ENCODE assay signal across 9 cellular contexts in the genomic region with DNA sequence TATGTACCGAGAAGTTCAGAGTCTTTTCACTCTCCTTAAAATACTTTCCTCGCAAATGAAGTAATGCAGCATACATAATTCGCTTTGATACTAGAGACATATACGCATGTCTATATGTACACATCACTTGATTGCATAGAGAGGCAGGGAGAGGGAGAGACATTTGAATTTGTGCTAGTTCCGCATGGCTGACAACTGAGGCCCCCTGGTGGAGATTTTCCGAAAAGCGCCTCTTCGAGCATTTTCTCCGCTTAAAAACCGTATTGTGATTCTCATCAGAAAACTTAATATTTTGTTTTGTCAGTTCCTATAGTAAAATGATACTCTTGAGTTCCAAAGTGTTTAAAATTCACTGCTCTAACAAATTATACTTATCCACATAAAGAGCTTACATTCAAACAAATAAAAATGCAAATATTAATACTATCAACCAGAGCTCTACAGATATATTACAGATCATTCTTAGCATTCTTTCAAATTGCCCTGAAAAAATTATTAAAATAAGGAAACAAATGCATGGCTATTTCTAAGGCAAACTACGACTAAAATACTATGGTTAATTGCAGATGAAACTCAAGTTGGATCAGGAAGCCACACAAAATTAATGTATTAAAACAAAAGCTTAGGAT. TPM values are rescaled to one million over a fixed set of nuclear protein-coding genes. Genes with fewer than 3 reads are reported as not detected.
DNase-seq lines count a peak whose midpoint lies in the region; ATAC-seq and TF ChIP-seq lines count a peak whose summit lies in the region.
"Had no signal": no experiment of that assay in that cellular context is flagged by ENCODE, and none has a peak within 500 bp of the region (broad histone marks: within the 10 kb centered on the region; RNA-seq: fewer than 3 reads in every experiment).

No MANE protein-coding gene starts in this region.

- peaks cover 17% of the 10 kb centered on the region for H3K4me1 Mint-ChIP-seq in activated T-helper 2 cell treated with anti-CD3 and anti-CD28 coated beads, Interferon-gamma antibody, Interleukin-2, Interleukin-4, amounts not matched to agents 10 μg/mL and 5 μg/mL and 100 μg/mL, durations not matched to agents 14 hours and 24 hours and 36 hours (ENCODE audit: low read depth)

- intact Hi-C loops in activated T-helper 2 cell treated with anti-CD3 and anti-CD28 coated beads, Interferon-gamma antibody, Interleukin-2, Interleukin-4, amounts not matched to agents 10 μg/mL and 5 μg/mL and 100 μg/mL, durations not matched to agents 14 hours and 24 hours and 36 hours (cut with micrococcal nuclease), result loop anchor here (10.0 kb wide), 1 partner anchor 1145 kb away; the partner anchor contains the start of gene FOXC1

- TF ChIP-seq CTCF in HFF-Myc (IDR thresholded peaks at IDR 0.05; ENCODE audit: low read depth, low read length, missing control alignments) (peak; percentile 81), foreskin keratinocyte (conservative IDR thresholded peaks at IDR 0.05) (peak; percentile 85), parathyroid adenoma (IDR thresholded peaks at IDR 0.05) (peak; percentile 84)

- no peak overlapping the region for H3K9ac ChIP-seq in parathyroid adenoma

- H3K4me1 ChIP-seq in foreskin keratinocyte (no peaks in the 10 kb centered on the region), parathyroid adenoma (no peaks in the 10 kb centered on the region)

- no peak overlapping the region for H3K27ac Mint-ChIP-seq in activated T-helper 2 cell treated with anti-CD3 and anti-CD28 coated beads, Interferon-gamma antibody, Interleukin-2, Interleukin-4, amounts not matched to agents 10 μg/mL and 5 μg/mL and 100 μg/mL, durations not matched to agents 14 hours and 24 hours and 36 hours
- H3K27ac Mint-ChIP-seq: stimulated activated naive CD8-positive, alpha-beta T cell treated with anti-CD3 and anti-CD28 coated beads, Interleukin-15, Interleukin-2, amounts not matched to agents 100 ng/mL and 50 ng/mL, for 24 hours had no signal

- no peaks in the 10 kb centered on the region for H3K36me3 ChIP-seq in parathyroid adenoma (ENCODE audit: control insufficient read depth, insufficient read depth, low read length)

- no peak overlapping the region for H3K27ac ChIP-seq in foreskin keratinocyte
- H3K27ac ChIP-seq in parathyroid adenoma, result no peak overlapping the region

- H3K79me2 ChIP-seq in parathyroid adenoma, result no peaks in the 10 kb centered on the region

- peaks cover 3% of the 10 kb centered on the region for H3K27me3 ChIP-seq in foreskin keratinocyte
- no peaks in the 10 kb centered on the region for H3K27me3 ChIP-seq in parathyroid adenoma (ENCODE audit: control insufficient read depth, insufficient read depth, low read length)

- H3K27me3 Mint-ChIP-seq in activated T-helper 2 cell treated with anti-CD3 and anti-CD28 coated beads, Interferon-gamma antibody, Interleukin-2, Interleukin-4, amounts not matched to agents 10 μg/mL and 5 μg/mL and 100 μg/mL, durations not matched to agents 14 hours and 24 hours and 36 hours (ENCODE audit: low read depth), result peaks cover 56% of the 10 kb centered on the region

- no peak overlapping the region for H3K4me2 ChIP-seq in parathyroid adenoma (ENCODE audit: low read length)

- no peak overlapping the region for H3K4me3 Mint-ChIP-seq in activated T-helper 2 cell treated with anti-CD3 and anti-CD28 coated beads, Interferon-gamma antibody, Interleukin-2, Interleukin-4, amounts not matched to agents 10 μg/mL and 5 μg/mL and 100 μg/mL, durations not matched to agents 14 hours and 24 hours and 36 hours (ENCODE audit: low read depth)
- H3K4me3 Mint-ChIP-seq: stimulated activated naive CD8-positive, alpha-beta T cell treated with anti-CD3 and anti-CD28 coated beads, Interleukin-15, Interleukin-2, amounts not matched to agents 100 ng/mL and 50 ng/mL, for 24 hours had no signal

- DNase-seq in Ammon's horn (ENCODE audit: low spot score) (peak; percentile 70), HFF-Myc (ENCODE audit: extremely low read depth, low read depth) (no peak), RKO (ENCODE audit: low spot score) (peak; percentile 69), foreskin keratinocyte (peak in 1 of 2 donors; percentile 36)
- peak; percentile 55 for DNase-seq in activated T-helper 2 cell treated with anti-CD3 and anti-CD28 coated beads, Interferon-gamma antibody, Interleukin-2, Interleukin-4, amounts not matched to agents 10 μg/mL and 5 μg/mL and 100 μg/mL, durations not matched to agents 14 hours and 24 hours and 36 hours (ENCODE audit: low spot score)

- no peaks in the 10 kb centered on the region for H3K36me3 Mint-ChIP-seq in activated T-helper 2 cell treated with anti-CD3 and anti-CD28 coated beads, Interferon-gamma antibody, Interleukin-2, Interleukin-4, amounts not matched to agents 10 μg/mL and 5 μg/mL and 100 μg/mL, durations not matched to agents 14 hours and 24 hours and 36 hours (ENCODE audit: low read depth)

- no peak overlapping the region for H3K4me3 ChIP-seq in HFF-Myc (replicated peaks; ENCODE audit: low read depth, low read length)
- H3K4me3 ChIP-seq in parathyroid adenoma (ENCODE audit: low read depth, low read length), result no peak overlapping the region

- peak; percentile 39 for ATAC-seq in foreskin keratinocyte
- ATAC-seq in GM21723 (IDR thresholded peaks at IDR 0.05; ENCODE audit: unreplicated experiment), result no peak
- ATAC-seq in GM18498 (IDR thresholded peaks at IDR 0.05; ENCODE audit: unreplicated experiment), result no peak

- no peaks in the 10 kb centered on the region for H3K9me3 Mint-ChIP-seq in activated T-helper 2 cell treated with anti-CD3 and anti-CD28 coated beads, Interferon-gamma antibody, Interleukin-2, Interleukin-4, amounts not matched to agents 10 μg/mL and 5 μg/mL and 100 μg/mL, durations not matched to agents 14 hours and 24 hours and 36 hours
- H3K9me3 Mint-ChIP-seq: stimulated activated naive CD8-positive, alpha-beta T cell treated with anti-CD3 and anti-CD28 coated beads, Interleukin-15, Interleukin-2, amounts not matched to agents 100 ng/mL and 50 ng/mL, for 24 hours had no signal

- H2AFZ ChIP-seq in parathyroid adenoma, result peak overlapping the region; percentile 24

- no peaks in the 10 kb centered on the region for H3K9me3 ChIP-seq in parathyroid adenoma (ENCODE audit: control insufficient read depth, low read length)

RNA-seq across cellular contexts. Expression of gene MYLK4, which starts 0.6 kb away (rescaled TPM):
- total RNA-seq in activated T-helper 2 cell treated with anti-CD3 and anti-CD28 coated beads, Interferon-gamma antibody, Interleukin-2, Interleukin-4, amounts not matched to agents 10 μg/mL and 5 μg/mL and 100 μg/mL, durations not matched to agents 14 hours and 24 hours and 36 hours, result 0.21 and 0.23 TPM in 2 replicates
- 0.24 and 0.28 TPM in 2 replicates for total RNA-seq in foreskin keratinocyte
- 0.08 and 0.09 TPM in 2 replicates for polyA plus RNA-seq in foreskin keratinocyte

RNA-seq across cellular contexts. Expression of gene WRNIP1, which starts 15.1 kb away (rescaled TPM):
- 47.2 and 47.8 TPM in 2 replicates for total RNA-seq in activated T-helper 2 cell treated with anti-CD3 and anti-CD28 coated beads, Interferon-gamma antibody, Interleukin-2, Interleukin-4, amounts not matched to agents 10 μg/mL and 5 μg/mL and 100 μg/mL, durations not matched to agents 14 hours and 24 hours and 36 hours
- total RNA-seq in foreskin keratinocyte, result 56.7 and 63.0 TPM in 2 replicates
- polyA plus RNA-seq in foreskin keratinocyte, result 48.0 and 54.4 TPM in 2 replicates
